35 cellular contexts compared by ENCODE assay signal in the genomic region with DNA sequence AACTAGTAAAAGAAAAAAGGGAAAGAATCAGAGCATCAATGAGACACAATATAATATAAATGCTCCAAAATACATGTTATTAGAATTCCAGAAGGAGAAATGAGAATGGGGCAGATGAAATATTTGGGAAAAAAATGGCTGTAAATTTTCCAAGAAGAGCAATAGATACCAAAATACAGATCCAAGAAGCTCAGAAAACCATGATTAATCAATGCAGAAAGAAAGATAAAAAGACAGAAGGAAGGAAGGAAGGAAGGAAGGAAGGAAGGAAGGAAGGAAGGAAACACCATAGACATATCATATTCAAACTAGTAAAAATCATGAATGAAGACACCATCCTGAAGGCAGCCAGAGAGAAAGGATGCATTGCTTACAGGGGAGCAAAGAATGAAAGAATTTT.
"Had no signal": no experiment of that assay in that cellular context is flagged by ENCODE, and none has a peak within 500 bp of the region (broad histone marks: within the 10 kb centered on the region; RNA-seq: fewer than 3 reads in every experiment).

No MANE protein-coding gene starts in this region.

- H3K4me2 ChIP-seq: KMS-11 had no signal

- H3K9me3 ChIP-seq: MG63 had no signal

- H3K27me3 ChIP-seq: MG63 had no signal

- H3K27ac ChIP-seq: KMS-11 had no signal

- H3K36me3 ChIP-seq: MG63 had no signal

- H3K4me3 ChIP-seq: MG63 had no signal

- H3K9ac ChIP-seq: KMS-11 had no signal

- DNase-seq: Karpas-422, Kasumi-1, KG1, MG63, MM.1S, MV-4-11, NCI-H1048, NCI-H1092, NCI-H1092 treated with DMSO at 0.1 percent for 48 hours, NCI-H1105, NCI-H1105 treated with DMSO at 0.1 percent for 48 hours, NCI-H1417 treated with DMSO at 0.1 percent for 48 hours, NCI-H1436, NCI-H1436 treated with DMSO at 0.1 percent for 48 hours, NCI-H146, NCI-H1694, NCI-H1694 treated with DMSO at 0.1 percent for 48 hours, NCI-H187, NCI-H187 treated with DMSO at 0.1 percent for 48 hours, NCI-H1930, NCI-H2029, NCI-H2029 treated with DMSO at 0.1 percent for 48 hours, NCI-H2081, NCI-H2081 treated with DMSO at 0.1 percent for 48 hours, NCI-H2107, NCI-H2171, NCI-H2171 treated with DMSO at 0.1 percent for 48 hours, NCI-H2227 treated with DMSO at 0.1 percent for 48 hours, NCI-H226, NCI-H345, NCI-H446, NCI-H446 treated with DMSO at 0.1 percent for 48 hours, NCI-H510A, NCI-H510A treated with DMSO at 0.1 percent for 48 hours had no signal
